ENCODE assay signal across 35 cellular contexts in the genomic region with DNA sequence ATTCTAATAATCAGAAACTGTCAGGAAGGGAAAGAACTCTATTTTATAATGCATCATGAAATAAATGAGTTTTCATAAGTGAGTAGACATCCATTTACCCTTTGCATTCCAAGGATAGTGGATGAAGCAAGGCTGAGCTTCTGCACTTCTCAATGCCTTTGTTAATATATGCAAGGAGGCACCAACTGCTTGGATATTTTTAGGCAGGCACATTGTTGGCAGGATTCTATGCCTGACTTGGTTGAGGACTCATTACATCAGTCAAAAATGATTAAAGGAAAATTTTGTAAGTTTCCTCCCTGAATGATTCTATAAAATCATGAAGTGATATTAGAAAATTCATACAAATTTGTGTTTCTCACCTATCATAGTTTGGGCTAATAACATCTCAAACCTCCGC.
DNase-seq lines count a peak whose midpoint lies in the region; ATAC-seq, FAIRE-seq and TF ChIP-seq lines count a peak whose summit lies in the region.
"Had no signal": no experiment of that assay in that cellular context is flagged by ENCODE, and none has a peak within 500 bp of the region (broad histone marks: within the 10 kb centered on the region; RNA-seq: fewer than 3 reads in every experiment).

No MANE protein-coding gene starts in this region.

- TF ChIP-seq POLR2A in lower leg skin (IDR thresholded peaks at IDR 0.05) = no peak

- H3K9me3 ChIP-seq in neuronal stem cell (replicated peaks in 1 of 2; ENCODE audit: control insufficient read depth in 2 of 2, insufficient read depth in 1 of 2, low read depth in 1 of 2, low read length in 2 of 2) = peaks cover 0 to 2% of the 10 kb centered on the region in 2 donors
- no peaks in the 10 kb centered on the region for H3K9me3 ChIP-seq in CD4-positive, alpha-beta T cell (ENCODE audit: control insufficient read depth, low read length)
- H3K9me3 ChIP-seq: A549 had no signal

- H3K27me3 ChIP-seq in neuronal stem cell (ENCODE audit: control insufficient read depth in 3 of 3, insufficient read depth in 3 of 3, low read depth in 1 of 3, low read length in 3 of 3) = no peaks in the 10 kb centered on the region
- H3K27me3 ChIP-seq in CD4-positive, alpha-beta T cell (ENCODE audit: control insufficient read depth, insufficient read depth, low read length) = no peaks in the 10 kb centered on the region
- H3K27me3 ChIP-seq: BE2C; BLaER1; BLaER1 treated with 17β-estradiol and CSF1 and Interleukin-3, amounts not matched to agents 10 nM and 100 nM had no signal

- TF ChIP-seq CTCF in lower leg skin (IDR thresholded peaks at IDR 0.05) = no peak
- no peak for TF ChIP-seq CTCF in CD4-positive, alpha-beta T cell (IDR thresholded peaks at IDR 0.05)

- no peak overlapping the region for H3K4me3 Mint-ChIP-seq in CD4-positive, alpha-beta T cell
- H3K4me3 Mint-ChIP-seq: B cell; CD14-positive monocyte; CD4-positive, alpha-beta memory T cell; CD4-positive, CD25-positive, alpha-beta regulatory T cell; CD8-positive, alpha-beta memory T cell; CD8-positive, alpha-beta T cell had no signal

- CTCF ChIA-PET in CD4-positive, alpha-beta T cell (lab: Charles Lee) = no interaction called here

- H3K4me2 ChIP-seq in neuronal stem cell (ENCODE audit: insufficient read depth, low read length, poor library complexity, severe bottlenecking) = no peak overlapping the region
- H3K4me2 ChIP-seq: A549; BLaER1; BLaER1 treated with 17β-estradiol and CSF1 and Interleukin-3, amounts not matched to agents 10 nM and 100 nM had no signal

- no peak overlapping the region for H3K27ac ChIP-seq in neuronal stem cell (replicated peaks; ENCODE audit: low read length)
- H3K27ac ChIP-seq in CD4-positive, alpha-beta T cell (ENCODE audit: low read depth, low read length) = no peak overlapping the region
- H3K27ac ChIP-seq: 22Rv1; A549; BLaER1; BLaER1 treated with 17β-estradiol and CSF1 and Interleukin-3, amounts not matched to agents 10 nM and 100 nM; C4-2B had no signal

- no peak for FAIRE-seq in RCC 7860 (lab: Jason Lieb, UNC)
- FAIRE-seq: A549, D721Med had no signal

- no peak overlapping the region for H2BK5ac ChIP-seq in neuronal stem cell (ENCODE audit: low read length)

- H2BK12ac ChIP-seq in neuronal stem cell (ENCODE audit: low read length) = no peak overlapping the region

- no peaks in the 10 kb centered on the region for H3K36me3 Mint-ChIP-seq in CD4-positive, alpha-beta T cell (ENCODE audit: low read depth)
- H3K36me3 Mint-ChIP-seq: CD14-positive monocyte; CD4-positive, alpha-beta memory T cell; CD4-positive, CD25-positive, alpha-beta regulatory T cell; CD8-positive, alpha-beta memory T cell; CD8-positive, alpha-beta T cell had no signal

- no peak overlapping the region for H4K91ac ChIP-seq in neuronal stem cell (ENCODE audit: low read depth, low read length, poor library complexity)

- POLR2A ChIA-PET in CD4-positive, alpha-beta T cell (lab: Charles Lee) = no interaction called here

- no peaks in the 10 kb centered on the region for H3K4me1 Mint-ChIP-seq in CD4-positive, alpha-beta T cell (ENCODE audit: low read depth)
- H3K4me1 Mint-ChIP-seq: B cell; CD14-positive monocyte; CD4-positive, alpha-beta memory T cell; CD4-positive, CD25-positive, alpha-beta regulatory T cell; CD8-positive, alpha-beta memory T cell had no signal

- H2AFZ ChIP-seq in neuronal stem cell (ENCODE audit: low read length) = peak overlapping the region; percentile 30

- intact Hi-C loops in lower leg skin (cut with DNase I; ENCODE audit: low total_unique reads) = no loop called here
- intact Hi-C loops in CD4-positive, alpha-beta T cell (cut with DNase I, micrococcal nuclease) = no loop called here

- no peak overlapping the region for H3K23ac ChIP-seq in neuronal stem cell (ENCODE audit: low read depth, low read length, poor library complexity)

- H3K36me3 ChIP-seq in neuronal stem cell (replicated peaks in 1 of 2; ENCODE audit: control insufficient read depth in 2 of 2, insufficient read depth in 2 of 2, low read length in 2 of 2) = no peaks in the 10 kb centered on the region
- H3K36me3 ChIP-seq: BE2C; BLaER1; BLaER1 treated with 17β-estradiol and CSF1 and Interleukin-3, amounts not matched to agents 10 nM and 100 nM had no signal

- no peak overlapping the region for H2BK15ac ChIP-seq in neuronal stem cell (ENCODE audit: low read length)

- no peak overlapping the region for H3K9ac ChIP-seq in neuronal stem cell (ENCODE audit: low read depth, low read length, poor library complexity)
- H3K9ac ChIP-seq: BLaER1; BLaER1 treated with 17β-estradiol and CSF1 and Interleukin-3, amounts not matched to agents 10 nM and 100 nM had no signal

- no peak overlapping the region for H2BK120ac ChIP-seq in neuronal stem cell (ENCODE audit: low read depth, low read length)

- no peak overlapping the region for H3K18ac ChIP-seq in neuronal stem cell (ENCODE audit: low read length)

- no peaks in the 10 kb centered on the region for H3K27me3 Mint-ChIP-seq in CD4-positive, alpha-beta T cell
- H3K27me3 Mint-ChIP-seq: B cell; CD4-positive, alpha-beta memory T cell; CD4-positive, CD25-positive, alpha-beta regulatory T cell; CD8-positive, alpha-beta memory T cell had no signal

- no peak overlapping the region for H3K27ac Mint-ChIP-seq in CD4-positive, alpha-beta T cell
- H3K27ac Mint-ChIP-seq: B cell; CD14-positive monocyte; CD4-positive, alpha-beta memory T cell; CD4-positive, CD25-positive, alpha-beta regulatory T cell; CD8-positive, alpha-beta memory T cell; CD8-positive, alpha-beta T cell had no signal

- no peaks in the 10 kb centered on the region for H3K4me1 ChIP-seq in neuronal stem cell (ENCODE audit: control insufficient read depth in 2 of 2, insufficient read depth in 1 of 2, low read depth in 1 of 2, low read length in 2 of 2)
- H3K4me1 ChIP-seq: A549, BE2C, BLaER1, Caco-2 had no signal

- no peak overlapping the region for H4K8ac ChIP-seq in neuronal stem cell (ENCODE audit: low read depth, low read length)

- no peak overlapping the region for H2AK5ac ChIP-seq in neuronal stem cell (ENCODE audit: low read depth, low read length)

- H3K4ac ChIP-seq in neuronal stem cell (ENCODE audit: low read length) = no peak overlapping the region

- H3K79me1 ChIP-seq in neuronal stem cell (ENCODE audit: low read depth, low read length) = no peaks in the 10 kb centered on the region

- WGBS in neuronal stem cell (ENCODE audit: extremely low coverage in 2 of 2, insufficient read length in 2 of 2, insufficient replicate concordance in 1 of 2), 2 donors = no CpG with 5 or more reads among the region's 1 CpG
- 87 to 100% methylated on average over 1 of the region's 1 CpG for WGBS in lower leg skin, 2 donors

- H3K14ac ChIP-seq in neuronal stem cell (ENCODE audit: low read length) = no peak overlapping the region

- ATAC-seq in CD4-positive, alpha-beta T cell (ENCODE audit: poor library complexity) = no peak
- no peak for ATAC-seq in HG02973 (IDR thresholded peaks at IDR 0.05; ENCODE audit: unreplicated experiment)
- ATAC-seq: A549; CD8-positive, alpha-beta T cell had no signal

- DNase-seq in medulla oblongata (ENCODE audit: extremely low spot score) = peak; percentile 9
- no peak for DNase-seq in neuronal stem cell (ENCODE audit: low spot score)
- DNase-seq in pons (ENCODE audit: low spot score) = peak; percentile 44
- peak; percentile 56 for DNase-seq in putamen (ENCODE audit: low spot score)
- no peak for DNase-seq in lower leg skin (ENCODE audit: low spot score in 2 of 2)
- no peak for DNase-seq in RCC 7860 (ENCODE audit: low spot score)
- DNase-seq in CD4-positive, alpha-beta T cell = no peak
- DNase-seq: 8988T; ACHN; AML-193; BE2C; C1 segment of cervical spinal cord; Caco-2; Calu3; CD4-positive, alpha-beta memory T cell; CD4-positive, CD25-positive, alpha-beta regulatory T cell; CD8-positive, alpha-beta memory T cell; CD8-positive, alpha-beta T cell; COR-L47; DMS 273 treated with DMSO at 0.1 percent for 48 hours; DMS153; DMS53; DMS79; DMS79 treated with DMSO at 0.1 percent for 48 hours; DND-41; EL had no signal

- no peaks in the 10 kb centered on the region for H3K9me3 Mint-ChIP-seq in CD4-positive, alpha-beta T cell
- H3K9me3 Mint-ChIP-seq: CD8-positive, alpha-beta T cell had no signal

- H3K4me3 ChIP-seq in neuronal stem cell (ENCODE audit: low read length in 2 of 2) = no peak overlapping the region
- no peak overlapping the region for H3K4me3 ChIP-seq in lower leg skin (ENCODE audit: low read depth, poor library complexity, severe bottlenecking)
- H3K4me3 ChIP-seq: A549; BLaER1; BLaER1 treated with 17β-estradiol and CSF1 and Interleukin-3, amounts not matched to agents 10 nM and 100 nM had no signal

Comparison
In these comparisons a context has a peak if more than half of its experiments do, and no peak if none do; other contexts are left out.
1. DNase-seq: peak in medulla oblongata (single experiment), pons (single experiment) and putamen (single experiment); none in neuronal stem cell (single experiment), lower leg skin (0 of 2), RCC 7860 (single experiment) and CD4-positive, alpha-beta T cell (0 of 10).